1 cellular context compared by ENCODE assay signal in genomic region chr14:66508846-66509621, GRCh38.
TF ChIP-seq lines count a peak whose summit lies in the region.

No MANE protein-coding gene starts in this region.

TF ChIP-seq in GM12878, 131 proteins besides CTCF, POLR2A, EP300 and RAD21 (continued from another document):
- peak; percentile 90 for TF ChIP-seq MLLT1 (IDR thresholded peaks at IDR 0.05)
- peak; percentile 63 for TF ChIP-seq NBN (IDR thresholded peaks at IDR 0.05)
- peak; percentile 10 for TF ChIP-seq BCL3 (IDR thresholded peaks at IDR 0.05; ENCODE audit: borderline replicate concordance, insufficient read depth, low read depth, low read length, poor library complexity, severe bottlenecking)
- TF ChIP-seq SRF (IDR thresholded peaks at IDR 0.05; ENCODE audit: low read depth in 2 of 2, low read length in 2 of 2): peak in 1 of 2 experiments; percentile 50; a peak in 1 of 4 replicates
- peak; percentile 51 for TF ChIP-seq IKZF1 (conservative IDR thresholded peaks at IDR 0.05)
- peak; percentile 51; the same call in 1 of the 2 replicates for TF ChIP-seq SMARCA5 (IDR thresholded peaks at IDR 0.05)
- TF ChIP-seq, protein P1, sequence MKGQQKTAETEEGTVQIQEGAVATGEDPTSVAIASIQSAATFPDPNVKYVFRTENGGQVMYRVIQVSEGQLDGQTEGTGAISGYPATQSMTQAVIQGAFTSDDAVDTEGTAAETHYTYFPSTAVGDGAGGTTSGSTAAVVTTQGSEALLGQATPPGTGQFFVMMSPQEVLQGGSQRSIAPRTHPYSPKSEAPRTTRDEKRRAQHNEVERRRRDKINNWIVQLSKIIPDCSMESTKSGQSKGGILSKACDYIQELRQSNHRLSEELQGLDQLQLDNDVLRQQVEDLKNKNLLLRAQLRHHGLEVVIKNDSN (IDR thresholded peaks at IDR 0.05; ENCODE audit: borderline replicate concordance, extremely low read length, insufficient read depth, low read depth, low read length): no peak
- TF ChIP-seq STAT1 (conservative IDR thresholded peaks at IDR 0.05): no peak
- TF ChIP-seq RB1 (IDR thresholded peaks at IDR 0.05; ENCODE audit: borderline replicate concordance): peak; percentile 35; the same call in 1 of the 2 replicates
- peak; percentile 88 for TF ChIP-seq CHD2 (IDR thresholded peaks at IDR 0.05; ENCODE audit: borderline replicate concordance, low read depth, low read length)
- TF ChIP-seq BCL11A (IDR thresholded peaks at IDR 0.05; ENCODE audit: low read depth, low read length): peak; percentile 4; the same call in 1 of the 2 replicates
- no peak for TF ChIP-seq NRF1 (conservative IDR thresholded peaks at IDR 0.05; ENCODE audit: low read depth, low read length)
- TF ChIP-seq TCF12 (IDR thresholded peaks at IDR 0.05; ENCODE audit: low read depth, low read length): no peak
- TF ChIP-seq, protein P2, sequence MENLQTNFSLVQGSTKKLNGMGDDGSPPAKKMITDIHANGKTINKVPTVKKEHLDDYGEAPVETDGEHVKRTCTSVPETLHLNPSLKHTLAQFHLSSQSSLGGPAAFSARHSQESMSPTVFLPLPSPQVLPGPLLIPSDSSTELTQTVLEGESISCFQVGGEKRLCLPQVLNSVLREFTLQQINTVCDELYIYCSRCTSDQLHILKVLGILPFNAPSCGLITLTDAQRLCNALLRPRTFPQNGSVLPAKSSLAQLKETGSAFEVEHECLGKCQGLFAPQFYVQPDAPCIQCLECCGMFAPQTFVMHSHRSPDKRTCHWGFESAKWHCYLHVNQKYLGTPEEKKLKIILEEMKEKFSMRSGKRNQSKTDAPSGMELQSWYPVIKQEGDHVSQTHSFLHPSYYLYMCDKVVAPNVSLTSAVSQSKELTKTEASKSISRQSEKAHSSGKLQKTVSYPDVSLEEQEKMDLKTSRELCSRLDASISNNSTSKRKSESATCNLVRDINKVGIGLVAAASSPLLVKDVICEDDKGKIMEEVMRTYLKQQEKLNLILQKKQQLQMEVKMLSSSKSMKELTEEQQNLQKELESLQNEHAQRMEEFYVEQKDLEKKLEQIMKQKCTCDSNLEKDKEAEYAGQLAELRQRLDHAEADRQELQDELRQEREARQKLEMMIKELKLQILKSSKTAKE (IDR thresholded peaks at IDR 0.05; ENCODE audit: low read depth, poor library complexity, severe bottlenecking): peak; percentile 25
- no peak for TF ChIP-seq PML (IDR thresholded peaks at IDR 0.05; ENCODE audit: low read length)
- TF ChIP-seq SMC3 (IDR thresholded peaks at IDR 0.05; ENCODE audit: borderline replicate concordance, low read length): peak; percentile 5; the same call in 1 of the 2 replicates
- peak; percentile 10; the same call in 1 of the 2 replicates for TF ChIP-seq MXI1 (IDR thresholded peaks at IDR 0.05; ENCODE audit: low read depth, low read length)
- TF ChIP-seq PBX3 (IDR thresholded peaks at IDR 0.05; ENCODE audit: insufficient replicate concordance, low read depth, low read length): no peak
- TF ChIP-seq ESRRA (IDR thresholded peaks at IDR 0.05; ENCODE audit: low read length): no peak
- TF ChIP-seq NR2F1 (conservative IDR thresholded peaks at IDR 0.05): 0 out of 2 replicates have a peak, but pooled peaks have one; percentile 8
- TF ChIP-seq CBX5 (IDR thresholded peaks at IDR 0.05; ENCODE audit: low read depth): 0 out of 2 replicates have a peak, but pooled peaks have one; percentile 24
- TF ChIP-seq RELB (IDR thresholded peaks at IDR 0.05; ENCODE audit: low read depth): peak; percentile 49; the same call in 1 of the 2 replicates
- TF ChIP-seq RELA (IDR thresholded peaks at IDR 0.05; ENCODE audit: borderline replicate concordance, partially characterized antibody): peak; percentile 39
- no peak for TF ChIP-seq TCF7 (IDR thresholded peaks at IDR 0.05; ENCODE audit: borderline replicate concordance)
- 0 out of 2 replicates have a peak, but pooled peaks have one; percentile 28 for TF ChIP-seq EED (IDR thresholded peaks at IDR 0.05; ENCODE audit: low read depth)
- TF ChIP-seq EGR1 (IDR thresholded peaks at IDR 0.05; ENCODE audit: borderline replicate concordance in 1 of 2, low read depth in 2 of 2, low read length in 2 of 2): 0 out of 3 replicates have a peak, but pooled peaks of 1 of the 2 experiments have one; percentile 29
